ENCODE assay signal across 11 cellular contexts in genomic region chr16:2158262-2158638, GRCh38. TPM values are rescaled to one million over a fixed set of nuclear protein-coding genes. Genes with fewer than 3 reads are reported as not detected.
A peak's percentile ranks its signal among the peaks of the same experiment; 100 is the strongest.
DNase-seq lines count a peak whose midpoint lies in the region; FAIRE-seq and TF ChIP-seq lines count a peak whose summit lies in the region.
"Had no signal": no experiment of that assay in that cellular context is flagged by ENCODE, and none has a peak within 500 bp of the region (broad histone marks: within the 10 kb centered on the region; RNA-seq: fewer than 3 reads in every experiment).

No MANE protein-coding gene starts in this region.

- H3K36me3 ChIP-seq in ACC112 (ENCODE audit: insufficient read depth, low read length) (peaks cover 16% of the 10 kb centered on the region), NT2/D1 (ENCODE audit: insufficient read depth, insufficient read length, low read length) (peaks cover 59% of the 10 kb centered on the region), endothelial cell of umbilical vein (ENCODE audit: control insufficient read depth in 2 of 2, extremely low read depth in 1 of 2, insufficient read depth in 2 of 2, low read length in 2 of 2) (no peaks in the 10 kb centered on the region)
- H3K36me3 ChIP-seq: ovary had no signal

- peak overlapping the region; percentile 95 for H3K27ac ChIP-seq in ACC112 (ENCODE audit: low read depth, low read length)
- H3K27ac ChIP-seq in endothelial cell of umbilical vein (ENCODE audit: insufficient read depth, low read depth, low read length), result peak overlapping the region; percentile 88

- no peaks in the 10 kb centered on the region for H3K9me3 Mint-ChIP-seq in osteocyte (ENCODE audit: unreplicated experiment)
- H3K9me3 Mint-ChIP-seq: activated B cell treated with CpG ODN at 0.5 μM for 24 hours; effector memory CD8-positive, alpha-beta T cell had no signal

- H3K27ac Mint-ChIP-seq in osteocyte (ENCODE audit: unreplicated experiment), result peak overlapping the region; percentile 83
- H3K27ac Mint-ChIP-seq: activated B cell treated with CpG ODN at 0.5 μM for 24 hours had no signal

- H3K9me1 ChIP-seq in endothelial cell of umbilical vein (replicated peaks; ENCODE audit: control insufficient read depth, extremely low read depth, insufficient read depth, low read length), result no peaks in the 10 kb centered on the region

- no peak for TF ChIP-seq CTCF in endothelial cell of umbilical vein (IDR thresholded peaks at IDR 0.05; ENCODE audit: extremely low read depth in 1 of 2, insufficient read depth in 1 of 2, low read depth in 1 of 2, low read length in 2 of 2)
- no peak for TF ChIP-seq CTCF in osteocyte (IDR thresholded peaks at IDR 0.05)

- no peak for FAIRE-seq in endothelial cell of umbilical vein (lab: Jason Lieb, UNC)

- no TSS peak for BruUV-seq in endothelial cell of umbilical vein (replicated peaks; lab: Mats Ljungman, UMichigan)

- H3K4me1 Mint-ChIP-seq in osteocyte (ENCODE audit: unreplicated experiment), result peaks cover 59% of the 10 kb centered on the region

- H4K20me1 ChIP-seq in endothelial cell of umbilical vein (replicated peaks; ENCODE audit: control insufficient read depth, extremely low read depth, insufficient read depth, low read length), result no peaks in the 10 kb centered on the region

- H3K9me3 ChIP-seq in NT2/D1 (ENCODE audit: insufficient read depth, low read length), result no peaks in the 10 kb centered on the region
- no peaks in the 10 kb centered on the region for H3K9me3 ChIP-seq in endothelial cell of umbilical vein (replicated peaks; ENCODE audit: control insufficient read depth, insufficient read depth, low read length)
- H3K9me3 ChIP-seq: ovary had no signal

- intact Hi-C loops in endothelial cell of umbilical vein (cut with micrococcal nuclease) (no loop called here), posterior vena cava (cut with DNase I) (no loop called here)

- CTCF ChIA-PET in endothelial cell of umbilical vein (lab: Charles Lee), result no interaction called here

- H3K27me3 Mint-ChIP-seq in osteocyte (ENCODE audit: unreplicated experiment), result no peaks in the 10 kb centered on the region
- H3K27me3 Mint-ChIP-seq: activated B cell treated with CpG ODN at 0.5 μM for 24 hours; effector memory CD8-positive, alpha-beta T cell had no signal

- no peak for TF ChIP-seq POLR2A in endothelial cell of umbilical vein (IDR thresholded peaks at IDR 0.05; ENCODE audit: low read depth, low read length)

- POLR2A ChIA-PET in endothelial cell of umbilical vein (lab: Charles Lee), result no interaction called here

- H2AFZ ChIP-seq in ACC112 (ENCODE audit: low read length, unreplicated experiment) (no peak overlapping the region), endothelial cell of umbilical vein (ENCODE audit: low read depth, low read length) (no peak overlapping the region)

- no peaks in the 10 kb centered on the region for H3K27me3 ChIP-seq in ACC112 (ENCODE audit: insufficient read depth, low read length)
- H3K27me3 ChIP-seq in NT2/D1 (ENCODE audit: insufficient read depth, insufficient read length), result no peaks in the 10 kb centered on the region
- no peaks in the 10 kb centered on the region for H3K27me3 ChIP-seq in endothelial cell of umbilical vein (ENCODE audit: control insufficient read depth in 2 of 2, insufficient read depth in 2 of 2, low read length in 2 of 2)
- H3K27me3 ChIP-seq: ovary had no signal

- DNase-seq in NT2/D1 (ENCODE audit: low read depth, low spot score) (no peak), endothelial cell of umbilical vein (ENCODE audit: low read depth, low spot score) (no peak), osteocyte (ENCODE audit: extremely low spot score, unreplicated experiment) (no peak), posterior vena cava (ENCODE audit: low spot score) (no peak), NCI-H226 (no peak), cerebellum (ENCODE audit: low spot score) (no peak), NCI-H1105 (lab: John Stamatoyannopoulos, UW) (no peak)
- DNase-seq: activated B cell treated with CpG ODN at 0.5 μM for 24 hours; effector memory CD8-positive, alpha-beta T cell; ovary had no signal

- peak overlapping the region; percentile 96 for H3K9ac ChIP-seq in NT2/D1 (ENCODE audit: insufficient read length, low read depth)
- peak overlapping the region; percentile 64 for H3K9ac ChIP-seq in endothelial cell of umbilical vein (replicated peaks; ENCODE audit: extremely low read depth, insufficient read depth, low read length)

- H3K79me2 ChIP-seq in ACC112 (ENCODE audit: control insufficient read depth, insufficient read depth, low read length, unreplicated experiment), result peaks cover 81% of the 10 kb centered on the region
- peaks cover 91% of the 10 kb centered on the region for H3K79me2 ChIP-seq in endothelial cell of umbilical vein (ENCODE audit: control insufficient read depth, insufficient read depth, low read length)

- H3K36me3 Mint-ChIP-seq in osteocyte (ENCODE audit: unreplicated experiment), result no peaks in the 10 kb centered on the region

- H3K4me1 ChIP-seq in ACC112 (ENCODE audit: control insufficient read depth, insufficient read depth, low read length, unreplicated experiment) (peaks cover 44% of the 10 kb centered on the region), NT2/D1 (ENCODE audit: insufficient read depth, insufficient read length) (peaks cover 57% of the 10 kb centered on the region), endothelial cell of umbilical vein (ENCODE audit: control insufficient read depth, extremely low read depth, insufficient read depth, low read length) (peaks cover 33% of the 10 kb centered on the region)

- H3K4me2 ChIP-seq in endothelial cell of umbilical vein (ENCODE audit: insufficient read depth, low read length), result no peak overlapping the region

- H3K4me3 Mint-ChIP-seq in osteocyte (ENCODE audit: unreplicated experiment), result peak overlapping the region; percentile 94

- dilution Hi-C loops in endothelial cell of umbilical vein (cut with MboI; ENCODE audit: extremely low pct_ligation_motif_present, low sequenced_read_pairs), result loop anchor here (25.0 kb wide), 1 partner anchor 121 kb away; the partner anchor contains the start of genes NHERF2, NTHL1 and TSC2

- no peak overlapping the region; the same call in 1 of the 2 replicates for H3K4me3 ChIP-seq in ACC112 (ENCODE audit: low read depth, low read length)
- no peak overlapping the region for H3K4me3 ChIP-seq in NT2/D1 (ENCODE audit: insufficient read length, low read depth)
- no peak overlapping the region for H3K4me3 ChIP-seq in endothelial cell of umbilical vein (replicated peaks in 1 of 3; ENCODE audit: insufficient read depth in 1 of 3, low read depth in 1 of 3, low read length in 3 of 3)

RNA-seq across cellular contexts. Expression of gene TRAF7, which starts 2.7 kb away (rescaled TPM):
- total RNA-seq in endothelial cell of umbilical vein, result 141 and 159 TPM in 2 replicates
- 175 and 191 TPM in 2 replicates for polyA plus RNA-seq in endothelial cell of umbilical vein
- polyA plus RNA-seq in endothelial cell of umbilical vein (2011; cell fraction: cytosol; rRNA removed), result 135 and 165 TPM in 2 replicates
- polyA plus RNA-seq in endothelial cell of umbilical vein (2011; cell fraction: nucleus; rRNA removed), result 229 and 253 TPM in 2 replicates
- polyA plus RNA-seq in endothelial cell of umbilical vein (2012), result 99.6 and 120 TPM in 2 replicates
- polyA minus RNA-seq in endothelial cell of umbilical vein, result 121 and 138 TPM in 2 replicates
- 49.9 TPM for polyA minus RNA-seq in endothelial cell of umbilical vein (2011; cell fraction: cytosol; rRNA and poly(A)+ RNA removed)
- polyA minus RNA-seq in endothelial cell of umbilical vein (2011; cell fraction: nucleus; rRNA and poly(A)+ RNA removed), result 41.3 and 68.6 TPM in 2 replicates
- total RNA-seq in osteocyte, result 78.1 and 84.9 TPM in 2 replicates
- total RNA-seq in posterior vena cava, result 10 to 100 TPM; 56.7 to 62.0 TPM
- 23.7 TPM for total RNA-seq in cerebellum

RNA-seq across cellular contexts. Expression of gene RAB26, which starts 9.8 kb away (rescaled TPM):
- total RNA-seq in endothelial cell of umbilical vein (0.91 and 1.6 TPM in 2 replicates), osteocyte (2.0 and 3.4 TPM in 2 replicates), posterior vena cava (under 1 TPM in 1 of 2 donors, not detected in 1; 0.28 TPM), cerebellum (11.4 TPM)
- polyA plus RNA-seq in endothelial cell of umbilical vein, result 2.0 and 3.1 TPM in 2 replicates
- 1.1 and 1.8 TPM in 2 replicates for polyA plus RNA-seq in endothelial cell of umbilical vein (2011; cell fraction: cytosol; rRNA removed)
- 11.3 and 12.3 TPM in 2 replicates for polyA plus RNA-seq in endothelial cell of umbilical vein (2011; cell fraction: nucleus; rRNA removed)
- 0.82 and 1.3 TPM in 2 replicates for polyA plus RNA-seq in endothelial cell of umbilical vein (2012)
- 1.3 and 1.8 TPM in 2 replicates for polyA minus RNA-seq in endothelial cell of umbilical vein
- 6.5 TPM for polyA minus RNA-seq in endothelial cell of umbilical vein (2011; cell fraction: cytosol; rRNA and poly(A)+ RNA removed)
- polyA minus RNA-seq in endothelial cell of umbilical vein (2011; cell fraction: nucleus; rRNA and poly(A)+ RNA removed), result 1.3 and 2.3 TPM in 2 replicates
- total RNA-seq: activated B cell treated with CpG ODN at 0.5 μM for 24 hours had no signal

RNA-seq across cellular contexts. Expression of gene PKD1, which starts 22.6 kb away (rescaled TPM):
- total RNA-seq in endothelial cell of umbilical vein, result 92.1 and 102 TPM in 2 replicates
- polyA plus RNA-seq in endothelial cell of umbilical vein, result 52.5 and 62.3 TPM in 2 replicates
- polyA plus RNA-seq in endothelial cell of umbilical vein (2011; cell fraction: cytosol; rRNA removed), result 20.5 and 29.6 TPM in 2 replicates
- 217 and 232 TPM in 2 replicates for polyA plus RNA-seq in endothelial cell of umbilical vein (2011; cell fraction: nucleus; rRNA removed)
- 29.5 and 54.6 TPM in 2 replicates for polyA plus RNA-seq in endothelial cell of umbilical vein (2012)
- polyA minus RNA-seq in endothelial cell of umbilical vein, result 44.6 and 60.3 TPM in 2 replicates
- 26.5 TPM for polyA minus RNA-seq in endothelial cell of umbilical vein (2011; cell fraction: cytosol; rRNA and poly(A)+ RNA removed)
- polyA minus RNA-seq in endothelial cell of umbilical vein (2011; cell fraction: nucleus; rRNA and poly(A)+ RNA removed), result 88.4 and 152 TPM in 2 replicates
- 169 and 188 TPM in 2 replicates for total RNA-seq in osteocyte
- 100 to 1,000 TPM; 177 to 181 TPM for total RNA-seq in posterior vena cava
- 120 TPM for total RNA-seq in cerebellum

RNA-seq across cellular contexts. Expression of gene CASKIN1, which starts 38.2 kb away (rescaled TPM):
- total RNA-seq in endothelial cell of umbilical vein, result 0.35 and 0.58 TPM in 2 replicates
- 0.10 and 0.11 TPM in 2 replicates for polyA plus RNA-seq in endothelial cell of umbilical vein
- 0.01 and 0.23 TPM in 2 replicates for polyA plus RNA-seq in endothelial cell of umbilical vein (2011; cell fraction: cytosol; rRNA removed)
- 0.41 and 0.68 TPM in 2 replicates for polyA plus RNA-seq in endothelial cell of umbilical vein (2011; cell fraction: nucleus; rRNA removed)
- 0.08 and 0.27 TPM in 2 replicates for polyA plus RNA-seq in endothelial cell of umbilical vein (2012)
- polyA minus RNA-seq in endothelial cell of umbilical vein, result 0.12 and 0.68 TPM in 2 replicates
- not detected for polyA minus RNA-seq in endothelial cell of umbilical vein (2011; cell fraction: cytosol; rRNA and poly(A)+ RNA removed)
- 0.53 TPM in 1 of 2 replicates, not detected in the other for polyA minus RNA-seq in endothelial cell of umbilical vein (2011; cell fraction: nucleus; rRNA and poly(A)+ RNA removed)
- 2.4 and 3.7 TPM in 2 replicates for total RNA-seq in osteocyte
- under 1 TPM in 1 of 2 donors, not detected in 1; 0.05 TPM for total RNA-seq in posterior vena cava
- total RNA-seq in cerebellum, result 19.0 TPM
- total RNA-seq: activated B cell treated with CpG ODN at 0.5 μM for 24 hours had no signal

RNA-seq across cellular contexts. Expression of gene MLST8, which starts 47.0 kb away (rescaled TPM):
- total RNA-seq in endothelial cell of umbilical vein, result 36.9 and 37.0 TPM in 2 replicates
- 129 and 181 TPM in 2 replicates for polyA plus RNA-seq in endothelial cell of umbilical vein
- 71.5 and 92.6 TPM in 2 replicates for polyA plus RNA-seq in endothelial cell of umbilical vein (2011; cell fraction: cytosol; rRNA removed)
- 102 and 105 TPM in 2 replicates for polyA plus RNA-seq in endothelial cell of umbilical vein (2011; cell fraction: nucleus; rRNA removed)
- 45.6 and 48.9 TPM in 2 replicates for polyA plus RNA-seq in endothelial cell of umbilical vein (2012)
- polyA minus RNA-seq in endothelial cell of umbilical vein, result 67.2 and 72.7 TPM in 2 replicates
- polyA minus RNA-seq in endothelial cell of umbilical vein (2011; cell fraction: cytosol; rRNA and poly(A)+ RNA removed), result 69.1 TPM
- 35.5 and 46.6 TPM in 2 replicates for polyA minus RNA-seq in endothelial cell of umbilical vein (2011; cell fraction: nucleus; rRNA and poly(A)+ RNA removed)
- total RNA-seq in osteocyte, result 57.6 and 60.2 TPM in 2 replicates
- total RNA-seq in posterior vena cava, result 10 to 100 TPM; 16.6 to 21.4 TPM
- 8.9 TPM for total RNA-seq in cerebellum
